In genomic region chr1:22826630-22827580, GRCh38 we compare ENCODE assay signal across 13 cellular contexts.
DNase-seq lines count a peak whose midpoint lies in the region; ATAC-seq and TF ChIP-seq lines count a peak whose summit lies in the region.
"Had no signal": no experiment of that assay in that cellular context is flagged by ENCODE, and none has a peak within 500 bp of the region (broad histone marks: within the 10 kb centered on the region; RNA-seq: fewer than 3 reads in every experiment).

No MANE protein-coding gene starts in this region.

- TF ChIP-seq CTCF in fibroblast of pulmonary artery (IDR thresholded peaks at IDR 0.05; ENCODE audit: low read length, missing control alignments) = no peak

- no peaks in the 10 kb centered on the region for H3K9me3 ChIP-seq in mesodermal cell (ENCODE audit: control insufficient read depth, low read length)
- H3K9me3 ChIP-seq: BE2C had no signal

- H3K27ac ChIP-seq in mesodermal cell (ENCODE audit: low read depth, low read length, severe bottlenecking) = peak overlapping the region; percentile 71

- 75 to 82% methylated on average over 10 to 11 of the region's 15 CpGs for WGBS in mesodermal cell (ENCODE audit: insufficient coverage in 2 of 2), 2 experiments

- peaks cover 41% of the 10 kb centered on the region for H3K4me1 ChIP-seq in mesodermal cell (ENCODE audit: control insufficient read depth, insufficient read depth, low read length, poor library complexity, severe bottlenecking)

- no peak for ATAC-seq in GM21423 (IDR thresholded peaks at IDR 0.05; ENCODE audit: unreplicated experiment)
- ATAC-seq: activated CD4-positive, CD25-positive, alpha-beta regulatory T cell treated with anti-CD3 and anti-CD28 coated beads, Interleukin-2, amount 50 U/mL, for 24 hours had no signal

- peak; percentile 40 for DNase-seq in AG08395 (ENCODE audit: low spot score)
- peak; percentile 19 for DNase-seq in NCI-H1092 treated with DMSO at 0.1 percent for 48 hours (lab: John Stamatoyannopoulos, UW)
- peak; percentile 33 for DNase-seq in fibroblast of pulmonary artery (ENCODE audit: low read depth)
- no peak for DNase-seq in NCI-H2227 (lab: John Stamatoyannopoulos, UW; ENCODE audit: unreplicated experiment)
- DNase-seq in 8988T = no peak
- DNase-seq in NCI-H1436 (lab: John Stamatoyannopoulos, UW) = no peak
- DNase-seq: activated naive CD4-positive, alpha-beta T cell; BE2C; effector CD4-positive, alpha-beta T cell; stimulated activated naive CD4-positive, alpha-beta T cell had no signal

- H3K4me3 ChIP-seq in fibroblast of pulmonary artery (replicated peaks; ENCODE audit: low read depth, low read length) (no peak overlapping the region), mesodermal cell (ENCODE audit: extremely low read depth, insufficient read depth, low read length, poor library complexity, severe bottlenecking) (no peak overlapping the region)

- H3K36me3 ChIP-seq in mesodermal cell (ENCODE audit: control insufficient read depth, insufficient read depth, low read length) = no peaks in the 10 kb centered on the region
- H3K36me3 ChIP-seq: BE2C had no signal

Comparison
In these comparisons a context has a peak if more than half of its experiments do, and no peak if none do; other contexts are left out.
1. DNase-seq: peak in AG08395 (single experiment), NCI-H1092 treated with DMSO at 0.1 percent for 48 hours (single experiment) and fibroblast of pulmonary artery (single experiment); none in NCI-H2227 (single experiment), 8988T (single experiment) and NCI-H1436 (single experiment).